ENCODE assay signal across 8 cellular contexts in the genomic region with DNA sequence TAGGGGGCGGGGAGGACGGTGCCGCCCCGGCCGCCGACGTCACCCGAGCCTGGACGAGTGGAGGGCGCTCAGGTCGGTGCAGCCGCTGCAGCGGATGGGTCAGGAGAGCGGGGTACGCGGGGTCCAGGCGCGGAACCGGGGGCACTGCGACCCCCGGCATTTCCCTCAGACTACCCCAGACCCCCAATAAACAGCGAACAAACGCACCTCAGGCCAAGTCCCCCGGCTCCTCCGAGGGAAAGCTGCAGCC.
DNase-seq lines count a peak whose midpoint lies in the region; ATAC-seq and TF ChIP-seq lines count a peak whose summit lies in the region.

No MANE protein-coding gene starts in this region.

- H3F3A ChIP-seq in GM23248 (ENCODE audit: insufficient read depth), result peaks cover 9% of the 10 kb centered on the region; the same call in 1 of the 2 replicates

- in situ Hi-C loops in GM23248 (cut with MboI), result no loop called here

- H3K36me3 Mint-ChIP-seq in WTC11, result no peaks in the 10 kb centered on the region

- H3K36me3 ChIP-seq in BJ (ENCODE audit: control insufficient read depth, insufficient read depth, low read length) (no peaks in the 10 kb centered on the region), GM23248 (ENCODE audit: low read depth) (no peaks in the 10 kb centered on the region), cardiac muscle cell (no peaks in the 10 kb centered on the region), rectal smooth muscle tissue (ENCODE audit: control insufficient read depth, insufficient read depth, low read length) (no peaks in the 10 kb centered on the region)

- H3K27me3 ChIP-seq in BJ (ENCODE audit: control insufficient read depth, insufficient read depth, low read length) (no peaks in the 10 kb centered on the region), GM23248 (replicated peaks; ENCODE audit: insufficient read depth) (no peaks in the 10 kb centered on the region), cardiac muscle cell (no peaks in the 10 kb centered on the region), rectal smooth muscle tissue (ENCODE audit: control insufficient read depth, insufficient read depth, low read length) (no peaks in the 10 kb centered on the region)

- H3K79me2 ChIP-seq in GM23248 (ENCODE audit: insufficient read depth), result no peaks in the 10 kb centered on the region

- peak overlapping the region; percentile 95 for H2AFZ ChIP-seq in GM23248

- no peaks in the 10 kb centered on the region for H3K9me3 Mint-ChIP-seq in WTC11

- no peak overlapping the region for H3K27ac Mint-ChIP-seq in WTC11

- H3K9me3 ChIP-seq in GM23248 (ENCODE audit: low read depth) (no peaks in the 10 kb centered on the region), cardiac muscle cell (ENCODE audit: low read depth) (no peaks in the 10 kb centered on the region)

- POLR2A ChIA-PET in BJ (lab: Charles Lee), result no interaction called here
- POLR2A ChIA-PET in WTC11 (lab: Charles Lee), result no interaction called here

- H3K4me1 ChIP-seq in GM23248 (ENCODE audit: insufficient read depth) (peaks cover 13% of the 10 kb centered on the region), cardiac muscle cell (ENCODE audit: low read depth) (peaks cover 4% of the 10 kb centered on the region), rectal smooth muscle tissue (ENCODE audit: control insufficient read depth, insufficient read depth, low read length) (peaks cover 2% of the 10 kb centered on the region)

- H3K27me3 Mint-ChIP-seq in WTC11 (ENCODE audit: low read depth), result peaks cover 6% of the 10 kb centered on the region

- CTCF ChIA-PET in BJ (lab: Yijun Ruan, JAX) (interaction anchor here (1.1 to 5.0 kb wide), 8 partner anchors 10 to 124 kb away, joined by 3 to 38 read pairs (median 4); no protein-coding TSS in a partner anchor), WTC11 (lab: Charles Lee) (interaction anchor here (1.0 to 4.5 kb wide), 6 partner anchors 9 to 64 kb away, joined by 4 to 76 read pairs (median 9); no protein-coding TSS in a partner anchor)

- peaks cover 14% of the 10 kb centered on the region for H3K4me1 Mint-ChIP-seq in WTC11

- no peaks in the 10 kb centered on the region for H3K9me2 ChIP-seq in GM23248 (ENCODE audit: insufficient read depth)

- no peaks in the 10 kb centered on the region for H4K20me1 ChIP-seq in GM23248 (ENCODE audit: insufficient read depth)

- peak overlapping the region; percentile 76 for H3K4me3 ChIP-seq in BJ (ENCODE audit: low read depth, low read length)
- peak overlapping the region; percentile 78 for H3K4me3 ChIP-seq in GM23248
- peak overlapping the region; percentile 70 for H3K4me3 ChIP-seq in cardiac muscle cell
- H3K4me3 ChIP-seq in rectal smooth muscle tissue (ENCODE audit: low read length), result peak overlapping the region; percentile 94

- H3K4me3 Mint-ChIP-seq in WTC11, result peak overlapping the region; percentile 79

- TF ChIP-seq CTCF in BJ (IDR thresholded peaks at IDR 0.05; ENCODE audit: insufficient read depth, low read depth, low read length) (no peak), WTC11 (IDR thresholded peaks at IDR 0.05) (no peak), cardiac muscle cell (IDR thresholded peaks at IDR 0.05; ENCODE audit: low read depth, low read length) (no peak)

- 0 to 4% methylated on average over 22 to 23 of the region's 25 CpGs for WGBS in GM23248 (ENCODE audit: low coverage in 1 of 2, low lambda C conversion rate in 2 of 2, missing lambda C conversion rate in 2 of 2), 2 experiments

- peak overlapping the region; percentile 78 for H3K4me2 ChIP-seq in GM23248 (ENCODE audit: unreplicated experiment)

- peak overlapping the region; percentile 65 for H3K9ac ChIP-seq in GM23248
- H3K9ac ChIP-seq in rectal smooth muscle tissue (ENCODE audit: low read length), result peak overlapping the region; percentile 74

- DNase-seq in BJ (ENCODE audit: low read depth) (no peak), GM23248 (peak; percentile 34), WTC11 (ENCODE audit: low spot score) (peak; percentile 46), cardiac muscle cell (ENCODE audit: low read depth in 1 of 2, low spot score in 1 of 2) (no peak), COLO668 (lab: John Stamatoyannopoulos, UW; ENCODE audit: unreplicated experiment) (no peak), NCI-H345 treated with DMSO at 0.1 percent for 48 hours (lab: John Stamatoyannopoulos, UW; ENCODE audit: unreplicated experiment) (no peak)

- H3K27ac ChIP-seq in GM23248 (no peak overlapping the region), cardiac muscle cell (no peak overlapping the region), rectal smooth muscle tissue (ENCODE audit: low read depth, low read length) (peak overlapping the region; percentile 87)

- ATAC-seq in WTC11, result peak; percentile 29
- ATAC-seq in HG02623 (IDR thresholded peaks at IDR 0.05; ENCODE audit: unreplicated experiment), result no peak

TF ChIP-seq in WTC11, 78 proteins besides CTCF, POLR2A, EP300 and RAD21:
- TF ChIP-seq ZNF317 (CRISPR knock-in tag; IDR thresholded peaks at IDR 0.05; ENCODE audit: borderline replicate concordance, low read depth) (no peak), GRHL2 (CRISPR knock-in tag; IDR thresholded peaks at IDR 0.05; ENCODE audit: insufficient replicate concordance, severe bottlenecking) (no peak), ESRRA (CRISPR knock-in tag; IDR thresholded peaks at IDR 0.05; ENCODE audit: borderline replicate concordance) (no peak), IRF1 (CRISPR knock-in tag; IDR thresholded peaks at IDR 0.05) (no peak), ZBTB43 (CRISPR knock-in tag; IDR thresholded peaks at IDR 0.05) (no peak), JAZF1 (CRISPR knock-in tag; IDR thresholded peaks at IDR 0.05) (no peak)
- TF ChIP-seq, protein P1, sequence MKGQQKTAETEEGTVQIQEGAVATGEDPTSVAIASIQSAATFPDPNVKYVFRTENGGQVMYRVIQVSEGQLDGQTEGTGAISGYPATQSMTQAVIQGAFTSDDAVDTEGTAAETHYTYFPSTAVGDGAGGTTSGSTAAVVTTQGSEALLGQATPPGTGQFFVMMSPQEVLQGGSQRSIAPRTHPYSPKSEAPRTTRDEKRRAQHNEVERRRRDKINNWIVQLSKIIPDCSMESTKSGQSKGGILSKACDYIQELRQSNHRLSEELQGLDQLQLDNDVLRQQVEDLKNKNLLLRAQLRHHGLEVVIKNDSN (CRISPR knock-in tag; IDR thresholded peaks at IDR 0.05), result no peak

Comparison
In these comparisons a context has a peak if more than half of its experiments do, and no peak if none do; other contexts are left out.
1. DNase-seq: peak in GM23248 (single experiment) and WTC11 (single experiment); none in BJ (single experiment), cardiac muscle cell (0 of 2), COLO668 (single experiment) and NCI-H345 treated with DMSO at 0.1 percent for 48 hours (single experiment).
2. Peak in every context shown above with its lines, with median percentiles within 50 percentile points of each other: H3K4me3 ChIP-seq.